12 cellular contexts compared by ENCODE assay signal in the genomic region with DNA sequence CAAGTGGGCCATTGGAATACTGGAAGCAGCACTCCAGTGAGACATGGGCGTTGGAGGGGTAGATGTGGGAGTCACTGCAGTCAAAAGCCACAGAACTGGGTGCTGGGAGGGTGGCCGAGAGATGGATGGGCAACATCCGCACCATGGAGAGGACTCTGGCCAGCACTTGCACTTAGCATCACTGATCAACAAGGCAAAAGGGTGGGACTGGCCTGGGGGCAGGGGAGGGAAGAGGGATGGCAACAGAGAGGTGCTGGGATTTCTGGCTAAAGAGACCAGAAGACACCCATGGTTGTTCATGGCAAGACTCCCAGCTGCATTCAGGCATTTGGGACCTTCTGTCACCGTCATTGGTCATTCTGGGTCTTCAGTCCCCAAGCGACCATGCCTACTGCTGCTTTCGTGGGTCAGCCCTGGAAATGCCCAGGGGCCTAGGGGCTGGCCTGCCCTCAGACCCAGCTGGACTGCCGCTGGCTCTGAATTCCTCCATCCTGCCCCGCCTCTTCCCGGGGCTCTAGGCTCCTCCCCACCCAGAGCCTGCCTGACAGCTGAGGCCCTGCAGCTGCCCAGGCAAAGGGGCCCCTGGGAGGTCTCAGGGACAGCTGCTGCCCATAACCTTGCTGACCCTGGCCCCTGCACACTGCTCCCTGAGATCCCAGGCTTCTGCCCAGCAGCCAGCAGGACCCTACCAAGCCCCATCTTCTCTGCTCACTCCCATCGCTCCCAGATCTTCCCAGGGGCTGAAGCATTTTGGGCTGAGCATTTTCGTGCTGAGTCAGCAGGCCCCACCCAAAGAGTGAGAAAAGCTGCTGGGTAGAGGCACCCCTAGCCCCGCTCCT. TPM values are rescaled to one million over a fixed set of nuclear protein-coding genes. Genes with fewer than 3 reads are reported as not detected.
DNase-seq lines count a peak whose midpoint lies in the region; ATAC-seq, FAIRE-seq and TF ChIP-seq lines count a peak whose summit lies in the region.
"Had no signal": no experiment of that assay in that cellular context is flagged by ENCODE, and none has a peak within 500 bp of the region (broad histone marks: within the 10 kb centered on the region; RNA-seq: fewer than 3 reads in every experiment).

No MANE protein-coding gene starts in this region.

- no peak for TF ChIP-seq POLR2A in GM12878 (IDR thresholded peaks at IDR 0.05; ENCODE audit: low read depth, low read length)

- TF ChIP-seq RAD21 in GM12878 (IDR thresholded peaks at IDR 0.05; ENCODE audit: insufficient read depth, low read depth, low read length): no peak

- H3K4me1 ChIP-seq in GM12878 (ENCODE audit: control insufficient read depth, insufficient read depth, low read length): no peaks in the 10 kb centered on the region
- peaks cover 49% of the 10 kb centered on the region for H3K4me1 ChIP-seq in hepatocyte (ENCODE audit: insufficient read depth)

- ATAC-seq in GM12878: peak; percentile 27; the same call in 1 of the 3 replicates
- no peak for ATAC-seq in HG03354 (IDR thresholded peaks at IDR 0.05; ENCODE audit: poor library complexity, severe bottlenecking, unreplicated experiment)
- no peak for ATAC-seq in CD4-positive, alpha-beta T cell (ENCODE audit: poor library complexity)

- no peak overlapping the region for H3K9ac ChIP-seq in GM12878 (ENCODE audit: control insufficient read depth, insufficient read depth, low read length)

- H3K27me3 ChIP-seq in H7 (ENCODE audit: control insufficient read depth, insufficient read depth, low read length) (no peaks in the 10 kb centered on the region), GM12878 (replicated peaks in 1 of 2; ENCODE audit: control insufficient read depth in 2 of 2, insufficient read depth in 2 of 2, low read length in 1 of 2) (no peaks in the 10 kb centered on the region), hepatocyte (no peaks in the 10 kb centered on the region)
- no peaks in the 10 kb centered on the region for H3K27me3 ChIP-seq in CD4-positive, alpha-beta T cell (ENCODE audit: control insufficient read depth, insufficient read depth, low read length)
- H3K27me3 ChIP-seq: pancreas had no signal

- H4K20me1 ChIP-seq in GM12878 (ENCODE audit: control insufficient read depth, insufficient read depth): no peaks in the 10 kb centered on the region
- H4K20me1 ChIP-seq in hepatocyte (ENCODE audit: insufficient read depth, poor library complexity, severe bottlenecking): no peaks in the 10 kb centered on the region

- BruUV-seq in GM12878 (replicated peaks; lab: Mats Ljungman, UMichigan): no TSS peak

- POLR2A ChIA-PET in GM12878 (lab: Charles Lee): interaction anchor here (0.5 kb wide), 1 partner anchor 25 kb away, joined by 4 read pairs; no protein-coding TSS in a partner anchor
- POLR2A ChIA-PET in CD4-positive, alpha-beta T cell (lab: Charles Lee): no interaction called here

- no peak overlapping the region for H3K4me2 ChIP-seq in GM12878 (ENCODE audit: control insufficient read depth, insufficient read depth)
- H3K4me2 ChIP-seq in hepatocyte: peak overlapping the region; percentile 72

- in situ Hi-C loops in GM12878 (cut with MboI): no loop called here

- peak; percentile 93 for DNase-seq in H7
- DNase-seq in GM12878 (ENCODE audit: low read depth, low spot score): no peak
- DNase-seq in hepatocyte (ENCODE audit: low spot score): peak; percentile 80
- peak; percentile 77 for DNase-seq in retina
- DNase-seq in NCI-H1417 treated with DMSO at 0.1 percent for 48 hours (lab: John Stamatoyannopoulos, UW): no peak
- DNase-seq in CD4-positive, alpha-beta T cell: no peak
- DNase-seq in stimulated activated CD4-positive, alpha-beta T cell treated with anti-CD3 and anti-CD28 coated beads, Interleukin-4, amount 100 ng/mL, for 1 hour: no peak
- DNase-seq: activated effector memory CD4-positive, alpha-beta T cell treated with Interleukin-2 at 50 U/mL for 16 hours; NCI-H146; pancreas had no signal

- H3K9me3 ChIP-seq in GM12878 (replicated peaks; ENCODE audit: control insufficient read depth, insufficient read depth, low read length) (no peaks in the 10 kb centered on the region), hepatocyte (ENCODE audit: low read depth) (no peaks in the 10 kb centered on the region)
- H3K9me3 ChIP-seq in CD4-positive, alpha-beta T cell (ENCODE audit: control insufficient read depth, low read length): no peaks in the 10 kb centered on the region
- H3K9me3 ChIP-seq: pancreas had no signal

- H3K36me3 ChIP-seq in H7 (replicated peaks; ENCODE audit: control insufficient read depth, insufficient read depth, low read length): peaks cover 8% of the 10 kb centered on the region
- H3K36me3 ChIP-seq in GM12878 (ENCODE audit: control insufficient read depth in 2 of 2, insufficient read depth in 2 of 2, low read length in 1 of 2): peaks cover 5 to 9% of the 10 kb centered on the region in 2 experiments; a peak in 3 of 4 replicates
- H3K36me3 ChIP-seq in hepatocyte (replicated peaks; ENCODE audit: insufficient read depth, low read depth): no peaks in the 10 kb centered on the region
- H3K36me3 ChIP-seq: pancreas had no signal

- H3K27ac ChIP-seq in GM12878 (ENCODE audit: control insufficient read depth, insufficient read depth) (no peak overlapping the region), hepatocyte (peak overlapping the region; percentile 78)
- H3K27ac ChIP-seq in CD4-positive, alpha-beta T cell (ENCODE audit: low read depth, low read length): no peak overlapping the region
- H3K27ac ChIP-seq: pancreas had no signal

- RAD21 ChIA-PET in GM12878 (lab: Charles Lee; ENCODE audit: unreplicated experiment): no interaction called here

- SMC1A ChIA-PET in GM12878 (lab: Charles Lee; ENCODE audit: uncharacterized antibody, unreplicated experiment): no interaction called here

- no peaks in the 10 kb centered on the region for H3K9me3 Mint-ChIP-seq in CD4-positive, alpha-beta T cell
- H3K9me3 Mint-ChIP-seq: T-helper 1 cell treated with Interleukin-12 subunit alpha and Interleukin-12 subunit beta and Interleukin-4 antibody, amounts not matched to agents 30 μg/mL and 1 μg/mL, for 36 hours had no signal

- FAIRE-seq in GM12878 (lab: Jason Lieb, UNC): no peak
- FAIRE-seq: pancreas had no signal

- H2AFZ ChIP-seq in GM12878 (ENCODE audit: control insufficient read depth, low read depth, low read length): no peak overlapping the region
- H2AFZ ChIP-seq in hepatocyte: no peak overlapping the region

- no peak overlapping the region for H3K27ac Mint-ChIP-seq in CD4-positive, alpha-beta T cell
- H3K27ac Mint-ChIP-seq: T-helper 1 cell treated with Interleukin-12 subunit alpha and Interleukin-12 subunit beta and Interleukin-4 antibody, amounts not matched to agents 30 μg/mL and 1 μg/mL, for 36 hours had no signal

- 96% methylated on average over 12 of the region's 12 CpGs for WGBS in GM12878 (ENCODE audit: insufficient coverage, insufficient replicate concordance, low lambda C conversion rate, missing lambda C conversion rate)
- 51% methylated on average over 12 of the region's 12 CpGs for WGBS in hepatocyte (ENCODE audit: low lambda C conversion rate, missing lambda C conversion rate)

- no peaks in the 10 kb centered on the region for H3K9me2 ChIP-seq in hepatocyte (replicated peaks; ENCODE audit: insufficient read depth)

- TF ChIP-seq CTCF in GM12878 (IDR thresholded peaks at IDR 0.05 in 2 of 3, conservative IDR thresholded peaks at IDR 0.05 in 1 of 3; ENCODE audit: control insufficient read depth in 2 of 3, extremely low read depth in 1 of 3, insufficient read depth in 1 of 3, low read depth in 3 of 3, low read length in 3 of 3) (no peak), hepatocyte (IDR thresholded peaks at IDR 0.05; ENCODE audit: poor library complexity) (no peak)
- TF ChIP-seq CTCF in CD4-positive, alpha-beta T cell (IDR thresholded peaks at IDR 0.05): no peak

- H3K4me3 Mint-ChIP-seq in CD4-positive, alpha-beta T cell: no peak overlapping the region
- H3K4me3 Mint-ChIP-seq: T-helper 1 cell treated with Interleukin-12 subunit alpha and Interleukin-12 subunit beta and Interleukin-4 antibody, amounts not matched to agents 30 μg/mL and 1 μg/mL, for 36 hours had no signal

- TF ChIP-seq EP300 in GM12878 (IDR thresholded peaks at IDR 0.05; ENCODE audit: borderline replicate concordance in 1 of 2, control insufficient read depth in 1 of 2, low read depth in 2 of 2, low read length in 2 of 2): no peak

- H3K4me3 ChIP-seq in H7 (ENCODE audit: insufficient read depth, low read depth, low read length): no peak overlapping the region
- H3K4me3 ChIP-seq in GM12878: no peak overlapping the region
- no peak overlapping the region for H3K4me3 ChIP-seq in hepatocyte
- H3K4me3 ChIP-seq: pancreas had no signal

- H3K36me3 Mint-ChIP-seq in CD4-positive, alpha-beta T cell (ENCODE audit: low read depth): peaks cover 5% of the 10 kb centered on the region

- intact Hi-C loops in GM12878 (cut with micrococcal nuclease; ENCODE audit: unreplicated experiment): no loop called here
- intact Hi-C loops in CD4-positive, alpha-beta T cell (cut with DNase I, micrococcal nuclease): no loop called here

- CTCF ChIA-PET in GM12878 (lab: Yijun Ruan, JAX): interaction anchor here (2.4 kb wide), 1 partner anchor 15 kb away, joined by 6 read pairs; no protein-coding TSS in a partner anchor
- CTCF ChIA-PET in CD4-positive, alpha-beta T cell (lab: Charles Lee): no interaction called here

- H3K4me1 Mint-ChIP-seq in CD4-positive, alpha-beta T cell (ENCODE audit: low read depth): no peaks in the 10 kb centered on the region

- no peaks in the 10 kb centered on the region for H3K27me3 Mint-ChIP-seq in CD4-positive, alpha-beta T cell

- H3K79me2 ChIP-seq in GM12878 (ENCODE audit: control insufficient read depth, insufficient read depth, low read length) (no peaks in the 10 kb centered on the region), hepatocyte (peaks cover 11% of the 10 kb centered on the region)

RNA-seq across cellular contexts. Expression of gene CDC42EP2, which starts 13.0 kb away (rescaled TPM):
- 0.97 and 1.2 TPM in 2 replicates for total RNA-seq in H7 (2014; rRNA removed; shearing (Covaris generic))
- total RNA-seq in GM12878 (2013; cell fraction: nucleolus; rRNA removed): 3.5 and 4.6 TPM in 2 replicates
- total RNA-seq in GM12878 (2014; rRNA removed): 0.44 TPM in 1 of 2 replicates, not detected in the other
- total RNA-seq in GM12878 (2014; rRNA removed; fragmentation: Illumina TruSeq; extraction: Trizol): 0.23 TPM in 1 of 2 replicates, not detected in the other
- total RNA-seq in GM12878 (2021): 0.66 and 1.2 TPM in 2 replicates
- 0.13 TPM for polyA plus RNA-seq in GM12878 (2011; ENCODE audit: low read depth)
- polyA plus RNA-seq in GM12878 (2011; rRNA removed): 0.03 TPM in 1 of 2 replicates, not detected in the other
- polyA plus RNA-seq in GM12878 (2011; cell fraction: cytosol; rRNA removed): 0.08 TPM in 1 of 2 replicates, not detected in the other
- polyA plus RNA-seq in GM12878 (2011; cell fraction: nucleus; rRNA removed): 0.41 and 0.58 TPM in 2 replicates
- polyA plus RNA-seq in GM12878 (2012): 0.88 and 1.3 TPM in 2 replicates
- 0.06 TPM in 1 of 2 replicates, not detected in the other for polyA plus RNA-seq in GM12878 (2014; fragmentation: Illumina TruSeq; extraction: Trizol)
- under 1 TPM in 1 of 2 experiments, not detected in 1; 0.07 TPM for polyA plus RNA-seq in GM12878 (2014; fragmentation: Nextera tagmentation; extraction: Ambion mirVana)
- 0.12 and 0.41 TPM in 2 replicates for polyA plus RNA-seq in GM12878 (2014; rRNA removed)
- under 1 TPM; 0.09 to 0.13 TPM for polyA plus RNA-seq in GM12878 (2016; fragmentation: Nextera tagmentation; extraction: Ambion mirVana)
- 0.46 TPM in 1 of 2 replicates, not detected in the other for polyA minus RNA-seq in GM12878 (2011; rRNA and poly(A)+ RNA removed)
- 0.53 TPM in 1 of 2 replicates, not detected in the other for polyA minus RNA-seq in GM12878 (2011; cell fraction: cytosol; rRNA and poly(A)+ RNA removed)
- 0.12 TPM in 1 of 2 replicates, not detected in the other for polyA minus RNA-seq in GM12878 (2011; cell fraction: nucleus; rRNA and poly(A)+ RNA removed)
- total RNA-seq in hepatocyte: 19.5 and 21.7 TPM in 2 replicates
- 31.2 and 35.0 TPM in 2 replicates for polyA plus RNA-seq in hepatocyte
- under 1 TPM in 1 of 2 experiments, not detected in 1; 0.96 TPM for total RNA-seq in CD4-positive, alpha-beta T cell

RNA-seq across cellular contexts. Expression of gene DPF2, which starts 31.9 kb away (rescaled TPM):
- 65.2 and 69.2 TPM in 2 replicates for total RNA-seq in H7 (2014; rRNA removed; shearing (Covaris generic))
- total RNA-seq in GM12878 (2013; cell fraction: nucleolus; rRNA removed): 54.0 and 61.9 TPM in 2 replicates
- total RNA-seq in GM12878 (2014; rRNA removed): 34.0 and 36.2 TPM in 2 replicates
- total RNA-seq in GM12878 (2014; rRNA removed; fragmentation: Illumina TruSeq; extraction: Trizol): 27.5 and 27.9 TPM in 2 replicates
- 49.2 and 57.3 TPM in 2 replicates for total RNA-seq in GM12878 (2021)
- polyA plus RNA-seq in GM12878 (2011; ENCODE audit: low read depth): 20.0 TPM
- polyA plus RNA-seq in GM12878 (2011; rRNA removed): 24.3 and 29.4 TPM in 2 replicates
- 40.3 and 53.9 TPM in 2 replicates for polyA plus RNA-seq in GM12878 (2011; cell fraction: cytosol; rRNA removed)
- 79.8 and 81.5 TPM in 2 replicates for polyA plus RNA-seq in GM12878 (2011; cell fraction: nucleus; rRNA removed)
- polyA plus RNA-seq in GM12878 (2012): 37.2 and 38.7 TPM in 2 replicates
- 44.0 and 54.1 TPM in 2 replicates for polyA plus RNA-seq in GM12878 (2014; fragmentation: Illumina TruSeq; extraction: Trizol)
- 10 to 100 TPM; 14.7 to 15.0 TPM for polyA plus RNA-seq in GM12878 (2014; fragmentation: Nextera tagmentation; extraction: Ambion mirVana)
- polyA plus RNA-seq in GM12878 (2014; rRNA removed): 32.0 and 33.1 TPM in 2 replicates
- polyA plus RNA-seq in GM12878 (2016; fragmentation: Nextera tagmentation; extraction: Ambion mirVana): 10 to 100 TPM; 56.8 to 60.0 TPM
- polyA minus RNA-seq in GM12878 (2011; rRNA and poly(A)+ RNA removed): 28.1 and 45.1 TPM in 2 replicates
- 15.8 and 23.3 TPM in 2 replicates for polyA minus RNA-seq in GM12878 (2011; cell fraction: cytosol; rRNA and poly(A)+ RNA removed)
- 19.9 and 34.4 TPM in 2 replicates for polyA minus RNA-seq in GM12878 (2011; cell fraction: nucleus; rRNA and poly(A)+ RNA removed)
- 26.8 and 28.4 TPM in 2 replicates for total RNA-seq in hepatocyte
- polyA plus RNA-seq in hepatocyte: 50.0 and 51.6 TPM in 2 replicates
- 10 to 100 TPM; 50.3 to 60.1 TPM for total RNA-seq in CD4-positive, alpha-beta T cell

RNA-seq across cellular contexts. Expression of gene POLA2, which starts 39.9 kb away (rescaled TPM):
- total RNA-seq in H7 (2014; rRNA removed; shearing (Covaris generic)): 27.6 and 35.2 TPM in 2 replicates
- 81.0 and 93.1 TPM in 2 replicates for total RNA-seq in GM12878 (2013; cell fraction: nucleolus; rRNA removed)
- total RNA-seq in GM12878 (2014; rRNA removed): 53.8 and 56.5 TPM in 2 replicates
- 53.4 and 55.5 TPM in 2 replicates for total RNA-seq in GM12878 (2014; rRNA removed; fragmentation: Illumina TruSeq; extraction: Trizol)
- 46.2 and 49.5 TPM in 2 replicates for total RNA-seq in GM12878 (2021)
- 11.7 TPM for polyA plus RNA-seq in GM12878 (2011; ENCODE audit: low read depth)
- 75.3 and 93.0 TPM in 2 replicates for polyA plus RNA-seq in GM12878 (2011; rRNA removed)
- 76.4 and 81.2 TPM in 2 replicates for polyA plus RNA-seq in GM12878 (2011; cell fraction: cytosol; rRNA removed)
- polyA plus RNA-seq in GM12878 (2011; cell fraction: nucleus; rRNA removed): 87.8 and 107 TPM in 2 replicates
- 22.4 and 27.2 TPM in 2 replicates for polyA plus RNA-seq in GM12878 (2012)
- 121 and 146 TPM in 2 replicates for polyA plus RNA-seq in GM12878 (2014; fragmentation: Illumina TruSeq; extraction: Trizol)
- polyA plus RNA-seq in GM12878 (2014; fragmentation: Nextera tagmentation; extraction: Ambion mirVana): 1 to 10 TPM; 4.2 to 8.7 TPM
- polyA plus RNA-seq in GM12878 (2014; rRNA removed): 55.8 and 56.3 TPM in 2 replicates
- 100 to 1,000 TPM; 112 to 115 TPM for polyA plus RNA-seq in GM12878 (2016; fragmentation: Nextera tagmentation; extraction: Ambion mirVana)
- polyA minus RNA-seq in GM12878 (2011; rRNA and poly(A)+ RNA removed): 89.5 and 104 TPM in 2 replicates
- polyA minus RNA-seq in GM12878 (2011; cell fraction: cytosol; rRNA and poly(A)+ RNA removed): 20.0 and 23.6 TPM in 2 replicates
- polyA minus RNA-seq in GM12878 (2011; cell fraction: nucleus; rRNA and poly(A)+ RNA removed): 37.4 and 51.2 TPM in 2 replicates
- total RNA-seq in hepatocyte: 2.5 and 4.1 TPM in 2 replicates
- 5.0 and 8.0 TPM in 2 replicates for polyA plus RNA-seq in hepatocyte
- total RNA-seq in CD4-positive, alpha-beta T cell: 10 to 100 TPM in 1 of 2 experiments, 1 to 10 TPM in 1; 9.6 to 10.6 TPM

RNA-seq across cellular contexts. Expression of gene TIGD3, which starts 52.8 kb away (rescaled TPM):
- total RNA-seq in H7 (2014; rRNA removed; shearing (Covaris generic)): 0.35 and 0.70 TPM in 2 replicates
- total RNA-seq in GM12878 (2013; cell fraction: nucleolus; rRNA removed): 0.79 and 1.3 TPM in 2 replicates
- total RNA-seq in GM12878 (2014; rRNA removed): 1.3 and 1.4 TPM in 2 replicates
- total RNA-seq in GM12878 (2014; rRNA removed; fragmentation: Illumina TruSeq; extraction: Trizol): 0.18 and 0.49 TPM in 2 replicates
- 1.2 and 1.3 TPM in 2 replicates for total RNA-seq in GM12878 (2021)
- 0.33 TPM for polyA plus RNA-seq in GM12878 (2011; ENCODE audit: low read depth)
- 0.20 and 0.41 TPM in 2 replicates for polyA plus RNA-seq in GM12878 (2011; rRNA removed)
- polyA plus RNA-seq in GM12878 (2011; cell fraction: cytosol; rRNA removed): 0.37 and 0.59 TPM in 2 replicates
- polyA plus RNA-seq in GM12878 (2011; cell fraction: nucleus; rRNA removed): 0.96 and 1.4 TPM in 2 replicates
- polyA plus RNA-seq in GM12878 (2012): 0.50 and 0.94 TPM in 2 replicates
- 0.25 and 0.52 TPM in 2 replicates for polyA plus RNA-seq in GM12878 (2014; fragmentation: Illumina TruSeq; extraction: Trizol)
- under 1 TPM; 0.13 TPM for polyA plus RNA-seq in GM12878 (2014; fragmentation: Nextera tagmentation; extraction: Ambion mirVana)
- polyA plus RNA-seq in GM12878 (2014; rRNA removed): 0.66 and 1.00 TPM in 2 replicates
- polyA plus RNA-seq in GM12878 (2016; fragmentation: Nextera tagmentation; extraction: Ambion mirVana): under 1 TPM; 0.64 to 0.95 TPM
- polyA minus RNA-seq in GM12878 (2011; rRNA and poly(A)+ RNA removed): 0.44 and 0.82 TPM in 2 replicates
- polyA minus RNA-seq in GM12878 (2011; cell fraction: cytosol; rRNA and poly(A)+ RNA removed): not detected in 2 replicates
- 0.24 and 0.67 TPM in 2 replicates for polyA minus RNA-seq in GM12878 (2011; cell fraction: nucleus; rRNA and poly(A)+ RNA removed)
- 1.7 and 1.8 TPM in 2 replicates for total RNA-seq in hepatocyte
- 1.6 and 2.0 TPM in 2 replicates for polyA plus RNA-seq in hepatocyte
- under 1 TPM; 0.73 to 0.85 TPM for total RNA-seq in CD4-positive, alpha-beta T cell

Comparison
In these comparisons a context has a peak if more than half of its experiments do, and no peak if none do; other contexts are left out.
1. DNase-seq: peak in H7 (single experiment), hepatocyte (single experiment) and retina (single experiment); none in GM12878 (single experiment), NCI-H1417 treated with DMSO at 0.1 percent for 48 hours (single experiment), CD4-positive, alpha-beta T cell (0 of 10) and stimulated activated CD4-positive, alpha-beta T cell treated with anti-CD3 and anti-CD28 coated beads, Interleukin-4, amount 100 ng/mL, for 1 hour (single experiment).